ENCODE assay signal across 8 cellular contexts in genomic region chr10:86521620-86522384, GRCh38. TPM values are rescaled to one million over a fixed set of nuclear protein-coding genes. Genes with fewer than 3 reads are reported as not detected.
DNase-seq lines count a peak whose midpoint lies in the region; ATAC-seq and TF ChIP-seq lines count a peak whose summit lies in the region.

A gene with protein sequence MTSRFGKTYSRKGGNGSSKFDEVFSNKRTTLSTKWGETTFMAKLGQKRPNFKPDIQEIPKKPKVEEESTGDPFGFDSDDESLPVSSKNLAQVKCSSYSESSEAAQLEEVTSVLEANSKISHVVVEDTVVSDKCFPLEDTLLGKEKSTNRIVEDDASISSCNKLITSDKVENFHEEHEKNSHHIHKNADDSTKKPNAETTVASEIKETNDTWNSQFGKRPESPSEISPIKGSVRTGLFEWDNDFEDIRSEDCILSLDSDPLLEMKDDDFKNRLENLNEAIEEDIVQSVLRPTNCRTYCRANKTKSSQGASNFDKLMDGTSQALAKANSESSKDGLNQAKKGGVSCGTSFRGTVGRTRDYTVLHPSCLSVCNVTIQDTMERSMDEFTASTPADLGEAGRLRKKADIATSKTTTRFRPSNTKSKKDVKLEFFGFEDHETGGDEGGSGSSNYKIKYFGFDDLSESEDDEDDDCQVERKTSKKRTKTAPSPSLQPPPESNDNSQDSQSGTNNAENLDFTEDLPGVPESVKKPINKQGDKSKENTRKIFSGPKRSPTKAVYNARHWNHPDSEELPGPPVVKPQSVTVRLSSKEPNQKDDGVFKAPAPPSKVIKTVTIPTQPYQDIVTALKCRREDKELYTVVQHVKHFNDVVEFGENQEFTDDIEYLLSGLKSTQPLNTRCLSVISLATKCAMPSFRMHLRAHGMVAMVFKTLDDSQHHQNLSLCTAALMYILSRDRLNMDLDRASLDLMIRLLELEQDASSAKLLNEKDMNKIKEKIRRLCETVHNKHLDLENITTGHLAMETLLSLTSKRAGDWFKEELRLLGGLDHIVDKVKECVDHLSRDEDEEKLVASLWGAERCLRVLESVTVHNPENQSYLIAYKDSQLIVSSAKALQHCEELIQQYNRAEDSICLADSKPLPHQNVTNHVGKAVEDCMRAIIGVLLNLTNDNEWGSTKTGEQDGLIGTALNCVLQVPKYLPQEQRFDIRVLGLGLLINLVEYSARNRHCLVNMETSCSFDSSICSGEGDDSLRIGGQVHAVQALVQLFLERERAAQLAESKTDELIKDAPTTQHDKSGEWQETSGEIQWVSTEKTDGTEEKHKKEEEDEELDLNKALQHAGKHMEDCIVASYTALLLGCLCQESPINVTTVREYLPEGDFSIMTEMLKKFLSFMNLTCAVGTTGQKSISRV (N-terminal part only) (minus strand): TSS chr10:86521792. CDS start chr10:86518069, 3,723 bp downstream.

- H3K4me3 ChIP-seq in adrenal gland (peak within 1 kb of the TSS; percentile 59 to 97 (median 90)), heart left ventricle (peak within 1 kb of the TSS; percentile 83 to 100 (median 98)), transverse colon (peak within 1 kb of the TSS; percentile 67 to 99 (median 85))

- peak in 1 of 2 donors; percentile 90 for TF ChIP-seq POLR2A in adrenal gland (IDR thresholded peaks at IDR 0.05)
- TF ChIP-seq POLR2A in heart left ventricle (IDR thresholded peaks at IDR 0.05): peak in 1 of 2 donors; percentile 86
- TF ChIP-seq POLR2A in transverse colon (IDR thresholded peaks at IDR 0.05): peak; percentile 84

- H3K4me1 ChIP-seq in adrenal gland (replicated peaks in 1 of 2) (peaks cover 20 to 53% of the 10 kb centered on the region in 2 donors), heart left ventricle (peaks cover 0 to 69% (median 44%) of the 10 kb centered on the region in 12 donors), transverse colon (peaks cover 15 to 51% (median 35%) of the 10 kb centered on the region in 4 donors)

- H3K36me3 ChIP-seq in adrenal gland (replicated peaks in 1 of 2) (no peaks in the 10 kb centered on the region), heart left ventricle (peaks cover 0 to 21% (median 11%) of the 10 kb centered on the region in 9 donors), transverse colon (peaks cover 0 to 3% (median 0%) of the 10 kb centered on the region in 4 donors)

- H3K9me3 ChIP-seq in adrenal gland (replicated peaks in 1 of 3) (no peaks in the 10 kb centered on the region), heart left ventricle (no peaks in the 10 kb centered on the region), transverse colon (no peaks in the 10 kb centered on the region)

- no peak for TF ChIP-seq EP300 in transverse colon (IDR thresholded peaks at IDR 0.05; ENCODE audit: low read depth)

- intact Hi-C loops in adrenal gland (cut with DNase I): no loop called here
- intact Hi-C loops in heart left ventricle (cut with DNase I): loop anchor here in 3 of 10 donors (2.0 to 10.0 kb wide), 4 partner anchors 63 to 117 kb away; no protein-coding TSS in a partner anchor
- intact Hi-C loops in transverse colon (cut with DNase I; ENCODE audit: low total_unique reads): no loop called here

- H3K27me3 ChIP-seq in adrenal gland (no peaks in the 10 kb centered on the region), heart left ventricle (no peaks in the 10 kb centered on the region), transverse colon (no peaks in the 10 kb centered on the region)

- WGBS in adrenal gland, 4 donors: 0% methylated on average over 3 to 91 of the region's 91 CpGs
- 0 to 1% (median 0%) methylated on average over 32 to 91 of the region's 91 CpGs for WGBS in heart left ventricle, 4 donors
- WGBS in transverse colon (ENCODE audit: low coverage in 1 of 2), 2 donors: 0% methylated on average over 73 of the region's 91 CpGs; no CpG with 5 or more reads in 1 of the 2 donors

- ATAC-seq in HG02852 (IDR thresholded peaks at IDR 0.05; ENCODE audit: unreplicated experiment) (peak; percentile 97), heart left ventricle (peak; percentile 97 to 99 (median 98))

- TF ChIP-seq CTCF in GM13977 (IDR thresholded peaks at IDR 0.05; ENCODE audit: extremely low read depth, insufficient read depth, missing control alignments) (peak; percentile 0), adrenal gland (IDR thresholded peaks at IDR 0.05) (no peak), heart left ventricle (IDR thresholded peaks at IDR 0.05) (no peak), transverse colon (IDR thresholded peaks at IDR 0.05) (peak in 1 of 5 experiments; percentile 15)

- H3K27ac ChIP-seq in adrenal gland (peak within 1 kb of the TSS; percentile 87 to 97 (median 97)), heart left ventricle (peak within 1 kb of the TSS; percentile 90 to 99 (median 97)), transverse colon (peak within 1 kb of the TSS; percentile 95 to 99 (median 96))

- DNase-seq in GM13977 (ENCODE audit: low spot score) (peak; percentile 99), NCI-H1436 treated with DMSO at 0.1 percent for 48 hours (lab: John Stamatoyannopoulos, UW) (peak; percentile 37), T-helper 1 cell (peak; percentile 90 to 95 (median 93)), adrenal gland (peak; percentile 93 to 97 (median 96)), heart left ventricle (peak; percentile 96 to 97 (median 97)), pons (ENCODE audit: low spot score) (peak; percentile 91), transverse colon (peak; percentile 96)

- in situ Hi-C loops in GM13977 (cut with MboI; ENCODE audit: low pct_unique_long_range_greater_than_20kb, low sequenced_read_pairs, unreplicated experiment) (no loop called here), transverse colon (cut with MboI; ENCODE audit: low pct_ligation_motif_present in 1 of 4, low pct_unique_long_range_greater_than_20kb in 1 of 4, low sequenced_read_pairs in 3 of 4) (no loop called here)

RNA-seq across cellular contexts. Expression of the gene that starts here (rescaled TPM):
- 10 to 100 TPM; 20.5 to 40.0 (median 31.2) TPM for total RNA-seq in adrenal gland
- 10 to 100 TPM; 11.1 to 32.9 (median 14.6) TPM for polyA plus RNA-seq in adrenal gland
- total RNA-seq in heart left ventricle: 10 to 100 TPM; 19.7 to 29.9 (median 23.8) TPM
- polyA plus RNA-seq in heart left ventricle: 10 to 100 TPM in 1 of 2 donors, 1 to 10 TPM in 1; 9.4 to 15.3 TPM
- total RNA-seq in transverse colon: 10 to 100 TPM; 26.6 to 71.4 (median 41.0) TPM

Comparison
In these comparisons a context has a peak if more than half of its experiments do, and no peak if none do; other contexts are left out.
1. Peak in every context shown above with its lines: DNase-seq, ATAC-seq, H3K4me3 ChIP-seq and H3K27ac ChIP-seq.
2. DNase-seq: peak in every context shown above with its lines; median percentile 99 in GM13977; 97 in heart left ventricle; 96 in adrenal gland; 96 in transverse colon; 93 in T-helper 1 cell; 91 in pons; 37 in NCI-H1436 treated with DMSO at 0.1 percent for 48 hours.